8 cellular contexts compared by ENCODE assay signal in genomic region chr19:6047741-6048231, GRCh38.
DNase-seq lines count a peak whose midpoint lies in the region; ATAC-seq, FAIRE-seq and TF ChIP-seq lines count a peak whose summit lies in the region.

No MANE protein-coding gene starts in this region.

- TF ChIP-seq POLR2A in H1 (IDR thresholded peaks at IDR 0.05; ENCODE audit: control extremely low read depth in 1 of 2, low read depth in 2 of 2, low read length in 2 of 2) = no peak

- H3K4me1 ChIP-seq in cardiac muscle cell (ENCODE audit: low read depth) (peaks cover 3% of the 10 kb centered on the region), NT2/D1 (ENCODE audit: insufficient read depth, insufficient read length) (peaks cover 3% of the 10 kb centered on the region), H1 (replicated peaks in 1 of 4; ENCODE audit: control insufficient read depth in 3 of 4, insufficient read depth in 4 of 4, low read length in 3 of 4) (no peaks in the 10 kb centered on the region)

- no peak overlapping the region for H2AK5ac ChIP-seq in H1 (ENCODE audit: low read depth, low read length)

- H3K36me3 ChIP-seq in cardiac muscle cell (no peaks in the 10 kb centered on the region), NT2/D1 (ENCODE audit: insufficient read depth, insufficient read length, low read length) (no peaks in the 10 kb centered on the region), H1 (ENCODE audit: control insufficient read depth in 2 of 4, insufficient read depth in 4 of 4, low read length in 3 of 4) (no peaks in the 10 kb centered on the region)

- H2BK15ac ChIP-seq in H1 (ENCODE audit: low read length) = no peak overlapping the region

- no peak overlapping the region for H3K4me2 ChIP-seq in H1 (ENCODE audit: insufficient read depth in 1 of 2, low read depth in 2 of 2, low read length in 2 of 2)

- H3K4me3 ChIP-seq in cardiac muscle cell (no peak overlapping the region), NT2/D1 (ENCODE audit: insufficient read length, low read depth) (no peak overlapping the region), H1 (ENCODE audit: extremely low read depth in 1 of 4, insufficient read depth in 2 of 4, low read depth in 3 of 4, low read length in 4 of 4) (no peak overlapping the region)

- CTCF ChIA-PET in H1 (lab: Charles Lee; ENCODE audit: partially characterized antibody) = interaction anchor here (0.6 to 3.7 kb wide), 54 partner anchors 9 to 768 kb away, joined by 3 to 47 read pairs (median 4); partner anchors contain the start of gene CLPP

- no peak overlapping the region for H4K5ac ChIP-seq in H1 (ENCODE audit: insufficient read length, low read depth, low read length)

- H3K18ac ChIP-seq in H1 (ENCODE audit: extremely low read depth, low read length) = no peak overlapping the region

- no peaks in the 10 kb centered on the region for H3K23me2 ChIP-seq in H1 (ENCODE audit: low read depth, low read length)

- TF ChIP-seq CTCF in cardiac muscle cell (IDR thresholded peaks at IDR 0.05; ENCODE audit: low read depth, low read length) = peak; percentile 78
- TF ChIP-seq CTCF in H1 (IDR thresholded peaks at IDR 0.05; ENCODE audit: control extremely low read depth in 1 of 3, insufficient read depth in 1 of 3, low read depth in 1 of 3, low read length in 3 of 3) = peak; percentile 76 to 99 (median 94)
- TF ChIP-seq CTCF in nephron progenitor cell (IDR thresholded peaks at IDR 0.05) = peak; percentile 72

- H3K4ac ChIP-seq in H1 (replicated peaks; ENCODE audit: insufficient read length, low read depth, low read length) = no peak overlapping the region

- no peaks in the 10 kb centered on the region for H3K9me3 ChIP-seq in cardiac muscle cell (ENCODE audit: low read depth)
- no peaks in the 10 kb centered on the region for H3K9me3 ChIP-seq in NT2/D1 (ENCODE audit: insufficient read depth, low read length)
- H3K9me3 ChIP-seq in H1 (ENCODE audit: insufficient read depth in 2 of 2, low read depth in 1 of 2, low read length in 1 of 2) = no peaks in the 10 kb centered on the region

- no peak overlapping the region for H2BK5ac ChIP-seq in H1 (ENCODE audit: low read depth, low read length)

- DNase-seq in cardiac muscle cell (ENCODE audit: low read depth in 1 of 2, low spot score in 1 of 2) (peak; percentile 52 to 70), cardiac septum (ENCODE audit: low spot score) (no peak), NT2/D1 (ENCODE audit: low read depth, low spot score) (peak; percentile 36), H1 (ENCODE audit: low read depth in 1 of 2, low spot score in 2 of 2) (peak in 1 of 2 experiments; percentile 77), nephron progenitor cell (peak; percentile 49), activated gamma-delta T cell (lab: John Stamatoyannopoulos, UW) (no peak)

- no peak overlapping the region for H3K27ac Mint-ChIP-seq in nephron progenitor cell

- H3K36me3 Mint-ChIP-seq in nephron progenitor cell (ENCODE audit: low read depth) = no peaks in the 10 kb centered on the region

- TF ChIP-seq EP300 in H1 (IDR thresholded peaks at IDR 0.05; ENCODE audit: borderline replicate concordance in 1 of 2, low read depth in 2 of 2, low read length in 2 of 2) = no peak

- H2BK12ac ChIP-seq in H1 (ENCODE audit: low read depth, low read length) = no peak overlapping the region

- H3K14ac ChIP-seq in H1 (ENCODE audit: insufficient read length) = no peak overlapping the region

- no peak overlapping the region for H2BK20ac ChIP-seq in H1 (ENCODE audit: low read length)

- H3K23ac ChIP-seq in H1 (ENCODE audit: insufficient read length) = no peak overlapping the region

- no peaks in the 10 kb centered on the region for H3K79me2 ChIP-seq in H1 (ENCODE audit: control insufficient read depth in 1 of 2, insufficient read depth in 2 of 2, low read length in 2 of 2)

- H3K9ac ChIP-seq in NT2/D1 (ENCODE audit: insufficient read length, low read depth) = no peak overlapping the region
- H3K9ac ChIP-seq in H1 (replicated peaks in 1 of 4; ENCODE audit: extremely low read depth in 1 of 4, low read depth in 3 of 4, low read length in 3 of 4) = no peak overlapping the region

- intact Hi-C loops in cardiac septum (cut with DNase I) = loop anchor here (5.0 kb wide), 1 partner anchor 250 kb away; no protein-coding TSS in a partner anchor

- FAIRE-seq in H1 (lab: Jason Lieb, UNC) = peak; percentile 65

- POLR2A ChIA-PET in H1 (lab: Charles Lee; ENCODE audit: partially characterized antibody) = interaction anchor here (0.5 to 1.3 kb wide), 3 partner anchors 67 to 78 kb away, joined by 3 read pairs; no protein-coding TSS in a partner anchor

- ATAC-seq in HG03175 (IDR thresholded peaks at IDR 0.05; ENCODE audit: unreplicated experiment) = no peak
- no peak for ATAC-seq in GM18498 (IDR thresholded peaks at IDR 0.05; ENCODE audit: unreplicated experiment)

- H3K27me3 ChIP-seq in cardiac muscle cell = no peaks in the 10 kb centered on the region
- no peaks in the 10 kb centered on the region for H3K27me3 ChIP-seq in NT2/D1 (ENCODE audit: insufficient read depth, insufficient read length)
- no peaks in the 10 kb centered on the region; a peak in 1 of 7 replicates for H3K27me3 ChIP-seq in H1 (replicated peaks in 1 of 4; ENCODE audit: control insufficient read depth in 3 of 4, extremely low read depth in 1 of 4, insufficient read depth in 3 of 4, low read length in 3 of 4)

- H3K4me1 Mint-ChIP-seq in nephron progenitor cell = peaks cover 27% of the 10 kb centered on the region

- no peak overlapping the region for H3K56ac ChIP-seq in H1 (replicated peaks; ENCODE audit: insufficient read length, low read depth, low read length)

- peaks cover 37% of the 10 kb centered on the region for H3K27me3 Mint-ChIP-seq in nephron progenitor cell (ENCODE audit: low read depth, poor library complexity)

- no peak overlapping the region for H2AFZ ChIP-seq in H1 (ENCODE audit: low read length)

- no peak overlapping the region for H4K91ac ChIP-seq in H1 (replicated peaks; ENCODE audit: insufficient read length, low read length)

- peak; percentile 42 to 58; a peak in 3 of 4 replicates for TF ChIP-seq RAD21 in H1 (IDR thresholded peaks at IDR 0.05 in 1 of 2, conservative IDR thresholded peaks at IDR 0.05 in 1 of 2; ENCODE audit: low read depth in 2 of 2, low read length in 2 of 2)

- peaks cover 8% of the 10 kb centered on the region for H3K9me3 Mint-ChIP-seq in nephron progenitor cell

- no peak overlapping the region for H4K8ac ChIP-seq in H1 (ENCODE audit: extremely low read depth, insufficient read depth, low read length)

- no peak overlapping the region for H3K27ac ChIP-seq in cardiac muscle cell
- no peak overlapping the region for H3K27ac ChIP-seq in H1 (ENCODE audit: low read depth, low read length)

- peak overlapping the region; percentile 28 for H3K4me3 Mint-ChIP-seq in nephron progenitor cell

- WGBS in H1 (ENCODE audit: extremely low coverage in 1 of 2, insufficient coverage in 1 of 2, insufficient read length in 1 of 2, insufficient replicate concordance in 2 of 2, low coverage in 1 of 2, low lambda C conversion rate in 2 of 2, missing lambda C conversion rate in 1 of 2), 2 experiments = 60% methylated on average over 8 of the region's 8 CpGs; no CpG with 5 or more reads in 1 of the 2 experiments

- no peaks in the 10 kb centered on the region for H3K79me1 ChIP-seq in H1 (ENCODE audit: low read depth, low read length)

- H4K20me1 ChIP-seq in H1 (replicated peaks in 1 of 2; ENCODE audit: control insufficient read depth in 1 of 2, insufficient read depth in 2 of 2, low read length in 2 of 2) = no peaks in the 10 kb centered on the region

- no peak overlapping the region for H2BK120ac ChIP-seq in H1 (replicated peaks; ENCODE audit: low read depth, low read length)

TF ChIP-seq in H1, 55 proteins besides CTCF, POLR2A, EP300 and RAD21:
- no peak for TF ChIP-seq BRCA1 (IDR thresholded peaks at IDR 0.05; ENCODE audit: low read depth, low read length)
- peak; percentile 40 for TF ChIP-seq TAF7 (optimal IDR thresholded peaks at IDR 0.05; ENCODE audit: borderline replicate concordance, low read depth, low read length)
TF ChIP-seq in H1: peak in this region for 1.

Comparison
In these comparisons a context has a peak if more than half of its experiments do, and no peak if none do; other contexts are left out.
1. DNase-seq: peak in cardiac muscle cell (2 of 2), NT2/D1 (single experiment) and nephron progenitor cell (single experiment); none in cardiac septum (single experiment) and activated gamma-delta T cell (single experiment).
2. Peak in every context shown above with its lines, with median percentiles within 50 percentile points of each other: CTCF ChIP-seq.